26 cellular contexts compared by ENCODE assay signal in genomic region chr18:10147752-10148151, GRCh38.
"Had no signal": no experiment of that assay in that cellular context is flagged by ENCODE, and none has a peak within 500 bp of the region (broad histone marks: within the 10 kb centered on the region; RNA-seq: fewer than 3 reads in every experiment).

No MANE protein-coding gene starts in this region.

- DNase-seq: colonic mucosa; cortex of kidney; dermis blood vessel endothelial cell; dorsolateral prefrontal cortex; effector CD4-positive, alpha-beta T cell; effector CD8-positive, alpha-beta T cell; effector memory CD4-positive, alpha-beta T cell; effector memory CD8-positive, alpha-beta T cell; endodermal cell; erythroblast; esophagus squamous epithelium; foreskin fibroblast; foreskin keratinocyte; foreskin melanocyte; gastrocnemius medialis; glutamatergic neuron; heart left ventricle had no signal

- H3K36me3 ChIP-seq: colonic mucosa, esophagus muscularis mucosa, esophagus squamous epithelium, gastrocnemius medialis, gastroesophageal sphincter, heart left ventricle had no signal

- H3K4me3 Mint-ChIP-seq: dendritic cell treated with granulocyte-macrophage colony-stimulating factor and Interleukin-4, amounts not matched to agents 40 ng/mL and 50 ng/mL, for 4 days; effector memory CD8-positive, alpha-beta T cell; endodermal cell had no signal

- H3K9me3 ChIP-seq: colonic mucosa, esophagus muscularis mucosa, esophagus squamous epithelium, gastrocnemius medialis, gastroesophageal sphincter, heart left ventricle had no signal

- FAIRE-seq: colon, endometrium, endothelial cell of umbilical vein, frontal cortex had no signal

- H3K9me3 Mint-ChIP-seq: dendritic cell treated with granulocyte-macrophage colony-stimulating factor and Interleukin-4, amounts not matched to agents 40 ng/mL and 50 ng/mL, for 4 days had no signal

- H3K27ac Mint-ChIP-seq: dendritic cell treated with granulocyte-macrophage colony-stimulating factor and Interleukin-4, amounts not matched to agents 40 ng/mL and 50 ng/mL, for 4 days; effector memory CD8-positive, alpha-beta T cell; endodermal cell had no signal

- H3K27me3 ChIP-seq: colonic mucosa, dorsolateral prefrontal cortex, esophagus muscularis mucosa, esophagus squamous epithelium, gastrocnemius medialis, gastroesophageal sphincter, heart left ventricle had no signal

- H3K27ac ChIP-seq: colonic mucosa, coronary artery, dorsolateral prefrontal cortex, epithelial cell of prostate, esophagus muscularis mucosa, esophagus squamous epithelium, foreskin keratinocyte, gastrocnemius medialis, gastroesophageal sphincter, heart left ventricle had no signal

- H3K4me1 ChIP-seq: colonic mucosa, foreskin keratinocyte, gastrocnemius medialis had no signal

- H3K27me3 Mint-ChIP-seq: effector memory CD8-positive, alpha-beta T cell had no signal

- H3K4me3 ChIP-seq: colonic mucosa, coronary artery, dorsolateral prefrontal cortex, esophagus muscularis mucosa, esophagus squamous epithelium, gastrocnemius medialis, gastroesophageal sphincter, heart left ventricle had no signal
